ENCODE assay signal across 1 cellular context in genomic region chr2:170222298-170222697, GRCh38.
TF ChIP-seq lines count a peak whose summit lies in the region.

No MANE protein-coding gene starts in this region.

TF ChIP-seq in H1, 55 proteins besides CTCF, POLR2A, EP300 and RAD21:
- TF ChIP-seq ATF2 (IDR thresholded peaks at IDR 0.05; ENCODE audit: low read length) (no peak), CHD1 (IDR thresholded peaks at IDR 0.05; ENCODE audit: low read depth, low read length) (no peak), BCL11A (IDR thresholded peaks at IDR 0.05; ENCODE audit: low read depth in 2 of 2, low read length in 2 of 2) (no peak), BACH1 (IDR thresholded peaks at IDR 0.05; ENCODE audit: low read length) (no peak), EGR1 (IDR thresholded peaks at IDR 0.05; ENCODE audit: borderline replicate concordance, low read depth, low read length) (no peak), TAF7 (optimal IDR thresholded peaks at IDR 0.05; ENCODE audit: borderline replicate concordance, low read depth, low read length) (no peak), POU5F1 (IDR thresholded peaks at IDR 0.05; ENCODE audit: low read depth, low read length) (no peak), NANOG (IDR thresholded peaks at IDR 0.05; ENCODE audit: insufficient read depth, low read depth, low read length, poor library complexity, severe bottlenecking) (no peak), ASH2L (IDR thresholded peaks at IDR 0.05; ENCODE audit: low read length) (no peak)
- TF ChIP-seq, protein P1, sequence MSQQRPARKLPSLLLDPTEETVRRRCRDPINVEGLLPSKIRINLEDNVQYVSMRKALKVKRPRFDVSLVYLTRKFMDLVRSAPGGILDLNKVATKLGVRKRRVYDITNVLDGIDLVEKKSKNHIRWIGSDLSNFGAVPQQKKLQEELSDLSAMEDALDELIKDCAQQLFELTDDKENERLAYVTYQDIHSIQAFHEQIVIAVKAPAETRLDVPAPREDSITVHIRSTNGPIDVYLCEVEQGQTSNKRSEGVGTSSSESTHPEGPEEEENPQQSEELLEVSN (IDR thresholded peaks at IDR 0.05) = no peak
- TF ChIP-seq, protein P2, sequence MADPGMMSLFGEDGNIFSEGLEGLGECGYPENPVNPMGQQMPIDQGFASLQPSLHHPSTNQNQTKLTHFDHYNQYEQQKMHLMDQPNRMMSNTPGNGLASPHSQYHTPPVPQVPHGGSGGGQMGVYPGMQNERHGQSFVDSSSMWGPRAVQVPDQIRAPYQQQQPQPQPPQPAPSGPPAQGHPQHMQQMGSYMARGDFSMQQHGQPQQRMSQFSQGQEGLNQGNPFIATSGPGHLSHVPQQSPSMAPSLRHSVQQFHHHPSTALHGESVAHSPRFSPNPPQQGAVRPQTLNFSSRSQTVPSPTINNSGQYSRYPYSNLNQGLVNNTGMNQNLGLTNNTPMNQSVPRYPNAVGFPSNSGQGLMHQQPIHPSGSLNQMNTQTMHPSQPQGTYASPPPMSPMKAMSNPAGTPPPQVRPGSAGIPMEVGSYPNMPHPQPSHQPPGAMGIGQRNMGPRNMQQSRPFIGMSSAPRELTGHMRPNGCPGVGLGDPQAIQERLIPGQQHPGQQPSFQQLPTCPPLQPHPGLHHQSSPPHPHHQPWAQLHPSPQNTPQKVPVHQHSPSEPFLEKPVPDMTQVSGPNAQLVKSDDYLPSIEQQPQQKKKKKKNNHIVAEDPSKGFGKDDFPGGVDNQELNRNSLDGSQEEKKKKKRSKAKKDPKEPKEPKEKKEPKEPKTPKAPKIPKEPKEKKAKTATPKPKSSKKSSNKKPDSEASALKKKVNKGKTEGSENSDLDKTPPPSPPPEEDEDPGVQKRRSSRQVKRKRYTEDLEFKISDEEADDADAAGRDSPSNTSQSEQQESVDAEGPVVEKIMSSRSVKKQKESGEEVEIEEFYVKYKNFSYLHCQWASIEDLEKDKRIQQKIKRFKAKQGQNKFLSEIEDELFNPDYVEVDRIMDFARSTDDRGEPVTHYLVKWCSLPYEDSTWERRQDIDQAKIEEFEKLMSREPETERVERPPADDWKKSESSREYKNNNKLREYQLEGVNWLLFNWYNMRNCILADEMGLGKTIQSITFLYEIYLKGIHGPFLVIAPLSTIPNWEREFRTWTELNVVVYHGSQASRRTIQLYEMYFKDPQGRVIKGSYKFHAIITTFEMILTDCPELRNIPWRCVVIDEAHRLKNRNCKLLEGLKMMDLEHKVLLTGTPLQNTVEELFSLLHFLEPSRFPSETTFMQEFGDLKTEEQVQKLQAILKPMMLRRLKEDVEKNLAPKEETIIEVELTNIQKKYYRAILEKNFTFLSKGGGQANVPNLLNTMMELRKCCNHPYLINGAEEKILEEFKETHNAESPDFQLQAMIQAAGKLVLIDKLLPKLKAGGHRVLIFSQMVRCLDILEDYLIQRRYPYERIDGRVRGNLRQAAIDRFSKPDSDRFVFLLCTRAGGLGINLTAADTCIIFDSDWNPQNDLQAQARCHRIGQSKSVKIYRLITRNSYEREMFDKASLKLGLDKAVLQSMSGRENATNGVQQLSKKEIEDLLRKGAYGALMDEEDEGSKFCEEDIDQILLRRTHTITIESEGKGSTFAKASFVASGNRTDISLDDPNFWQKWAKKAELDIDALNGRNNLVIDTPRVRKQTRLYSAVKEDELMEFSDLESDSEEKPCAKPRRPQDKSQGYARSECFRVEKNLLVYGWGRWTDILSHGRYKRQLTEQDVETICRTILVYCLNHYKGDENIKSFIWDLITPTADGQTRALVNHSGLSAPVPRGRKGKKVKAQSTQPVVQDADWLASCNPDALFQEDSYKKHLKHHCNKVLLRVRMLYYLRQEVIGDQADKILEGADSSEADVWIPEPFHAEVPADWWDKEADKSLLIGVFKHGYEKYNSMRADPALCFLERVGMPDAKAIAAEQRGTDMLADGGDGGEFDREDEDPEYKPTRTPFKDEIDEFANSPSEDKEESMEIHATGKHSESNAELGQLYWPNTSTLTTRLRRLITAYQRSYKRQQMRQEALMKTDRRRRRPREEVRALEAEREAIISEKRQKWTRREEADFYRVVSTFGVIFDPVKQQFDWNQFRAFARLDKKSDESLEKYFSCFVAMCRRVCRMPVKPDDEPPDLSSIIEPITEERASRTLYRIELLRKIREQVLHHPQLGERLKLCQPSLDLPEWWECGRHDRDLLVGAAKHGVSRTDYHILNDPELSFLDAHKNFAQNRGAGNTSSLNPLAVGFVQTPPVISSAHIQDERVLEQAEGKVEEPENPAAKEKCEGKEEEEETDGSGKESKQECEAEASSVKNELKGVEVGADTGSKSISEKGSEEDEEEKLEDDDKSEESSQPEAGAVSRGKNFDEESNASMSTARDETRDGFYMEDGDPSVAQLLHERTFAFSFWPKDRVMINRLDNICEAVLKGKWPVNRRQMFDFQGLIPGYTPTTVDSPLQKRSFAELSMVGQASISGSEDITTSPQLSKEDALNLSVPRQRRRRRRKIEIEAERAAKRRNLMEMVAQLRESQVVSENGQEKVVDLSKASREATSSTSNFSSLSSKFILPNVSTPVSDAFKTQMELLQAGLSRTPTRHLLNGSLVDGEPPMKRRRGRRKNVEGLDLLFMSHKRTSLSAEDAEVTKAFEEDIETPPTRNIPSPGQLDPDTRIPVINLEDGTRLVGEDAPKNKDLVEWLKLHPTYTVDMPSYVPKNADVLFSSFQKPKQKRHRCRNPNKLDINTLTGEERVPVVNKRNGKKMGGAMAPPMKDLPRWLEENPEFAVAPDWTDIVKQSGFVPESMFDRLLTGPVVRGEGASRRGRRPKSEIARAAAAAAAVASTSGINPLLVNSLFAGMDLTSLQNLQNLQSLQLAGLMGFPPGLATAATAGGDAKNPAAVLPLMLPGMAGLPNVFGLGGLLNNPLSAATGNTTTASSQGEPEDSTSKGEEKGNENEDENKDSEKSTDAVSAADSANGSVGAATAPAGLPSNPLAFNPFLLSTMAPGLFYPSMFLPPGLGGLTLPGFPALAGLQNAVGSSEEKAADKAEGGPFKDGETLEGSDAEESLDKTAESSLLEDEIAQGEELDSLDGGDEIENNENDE (IDR thresholded peaks at IDR 0.05; ENCODE audit: insufficient replicate concordance, low read length) = no peak
